ENCODE assay signal across 10 cellular contexts in genomic region chr6:46851576-46851975, GRCh38. TPM values are rescaled to one million over a fixed set of nuclear protein-coding genes. Genes with fewer than 3 reads are reported as not detected.
DNase-seq lines count a peak whose midpoint lies in the region; ATAC-seq and TF ChIP-seq lines count a peak whose summit lies in the region.
"Not testable (repeated sequence)": the region's sequence is repeated elsewhere in the genome, so short reads cannot be mapped to it uniquely, and the experiment has no call there.
"Had no signal": no experiment of that assay in that cellular context is flagged by ENCODE, and none has a peak within 500 bp of the region (broad histone marks: within the 10 kb centered on the region; RNA-seq: fewer than 3 reads in every experiment).

No MANE protein-coding gene starts in this region.

- H3K9ac ChIP-seq in BLaER1 treated with 17β-estradiol and CSF1 and Interleukin-3, amounts not matched to agents 10 nM and 100 nM; subcutaneous abdominal adipose tissue (ENCODE audit: low read length in 5 of 5): not testable (repeated sequence)

- intact Hi-C loops in Right ventricle myocardium inferior (cut with DNase I); left ventricle myocardium superior (cut with micrococcal nuclease): not testable (repeated sequence)
- intact Hi-C loops in heart right ventricle (cut with DNase I) = loop anchor here in 2 of 10 donors (5.0 to 10.0 kb wide), 2 partner anchors 51 to 53 kb away; no protein-coding TSS in a partner anchor

- H3K27ac ChIP-seq in BLaER1 treated with 17β-estradiol and CSF1 and Interleukin-3, amounts not matched to agents 10 nM and 100 nM = not testable (repeated sequence)
- H3K27ac ChIP-seq in heart right ventricle = peak overlapping the region in 8 of 10 donors; percentile 12 to 68 (median 55)
- peak overlapping the region; percentile 35 for H3K27ac ChIP-seq in subcutaneous abdominal adipose tissue (ENCODE audit: low read depth, low read length)

- H3K27me3 ChIP-seq in BLaER1 treated with 17β-estradiol and CSF1 and Interleukin-3, amounts not matched to agents 10 nM and 100 nM; heart right ventricle; subcutaneous abdominal adipose tissue (ENCODE audit: control insufficient read depth in 5 of 5, insufficient read depth in 4 of 5, low read length in 5 of 5): not testable (repeated sequence)

- DNase-seq in cardiac fibroblast (ENCODE audit: low read depth in 2 of 2) = peak; percentile 25 to 32
- DNase-seq in Right ventricle myocardium inferior (ENCODE audit: missing footprints); left ventricle myocardium superior: not testable (repeated sequence)
- DNase-seq in heart right ventricle = peak in 1 of 2 donors; percentile 48

- peak overlapping the region in 9 of 11 experiments; percentile 1 to 67 (median 59); a peak in 16 of 22 replicates for H3K4me2 ChIP-seq in BLaER1 treated with 17β-estradiol and CSF1 and Interleukin-3, amounts not matched to agents 10 nM and 100 nM

- not testable (repeated sequence) for H3K4me3 ChIP-seq in BLaER1 treated with 17β-estradiol and CSF1 and Interleukin-3, amounts not matched to agents 10 nM and 100 nM; cardiac fibroblast (replicated peaks in 1 of 2; ENCODE audit: low read depth in 2 of 2, low read length in 2 of 2); heart right ventricle; subcutaneous abdominal adipose tissue (ENCODE audit: low read depth in 1 of 5, low read length in 5 of 5)

- not testable (repeated sequence) for H4K20me1 ChIP-seq in BLaER1 treated with 17β-estradiol and CSF1 and Interleukin-3, amounts not matched to agents 10 nM and 100 nM

- H3K36me3 ChIP-seq in BLaER1 treated with 17β-estradiol and CSF1 and Interleukin-3, amounts not matched to agents 10 nM and 100 nM; subcutaneous abdominal adipose tissue (ENCODE audit: control insufficient read depth in 5 of 5, insufficient read depth in 5 of 5, low read length in 5 of 5): not testable (repeated sequence)
- H3K36me3 ChIP-seq in heart right ventricle = peaks cover 0 to 23% (median 0%) of the 10 kb centered on the region in 9 donors

- not testable (repeated sequence) for TF ChIP-seq CTCF in cardiac fibroblast (IDR thresholded peaks at IDR 0.05; ENCODE audit: low read depth, low read length); heart right ventricle (IDR thresholded peaks at IDR 0.05)

- ATAC-seq in Right ventricle myocardium inferior (peak; percentile 22), heart right ventricle (peak in 7 of 8 donors; percentile 33 to 75 (median 61)), left ventricle myocardium superior (peak; percentile 37)

- H3K9me3 ChIP-seq in BLaER1 treated with 17β-estradiol and CSF1 and Interleukin-3, amounts not matched to agents 10 nM and 100 nM (replicated peaks in 1 of 11) = peaks cover 5 to 11% (median 7%) of the 10 kb centered on the region in 11 experiments; a peak in 16 of 22 replicates
- H3K9me3 ChIP-seq in heart right ventricle; subcutaneous abdominal adipose tissue (ENCODE audit: control insufficient read depth in 5 of 5, low read length in 5 of 5): not testable (repeated sequence)

- peaks cover 7 to 24% (median 16%) of the 10 kb centered on the region in 10 experiments; a peak in 17 of 20 replicates for H3K4me1 ChIP-seq in BLaER1 treated with 17β-estradiol and CSF1 and Interleukin-3, amounts not matched to agents 10 nM and 100 nM
- H3K4me1 ChIP-seq in heart right ventricle = peaks cover 4 to 57% (median 38%) of the 10 kb centered on the region in 9 donors
- H3K4me1 ChIP-seq in subcutaneous abdominal adipose tissue (ENCODE audit: control insufficient read depth in 5 of 5, insufficient read depth in 5 of 5, low read length in 5 of 5) = peaks cover 0 to 56% (median 12%) of the 10 kb centered on the region in 5 donors

- WGBS in heart right ventricle, 2 donors = 40 to 45% methylated on average over 4 of the region's 4 CpGs

RNA-seq across cellular contexts. Expression of gene MEP1A, which starts 58.4 kb away (rescaled TPM):
- total RNA-seq in Right ventricle myocardium inferior (not detected), heart right ventricle (not detected), left ventricle myocardium superior (not detected)
- polyA plus RNA-seq in heart right ventricle = not detected
- total RNA-seq: CD4-positive, CD25-positive, alpha-beta regulatory T cell; CD8-positive, alpha-beta T cell; HFFc6 had no signal
- polyA plus RNA-seq: A549; CD4-positive, CD25-positive, alpha-beta regulatory T cell had no signal
